In genomic region chr2:88139203-88139702, GRCh38 we compare ENCODE assay signal across 28 cellular contexts. TPM values are rescaled to one million over a fixed set of nuclear protein-coding genes. Genes with fewer than 3 reads are reported as not detected.
"Had no signal": no experiment of that assay in that cellular context is flagged by ENCODE, and none has a peak within 500 bp of the region (broad histone marks: within the 10 kb centered on the region; RNA-seq: fewer than 3 reads in every experiment).

No MANE protein-coding gene starts in this region.

- H3K27ac ChIP-seq: esophagus muscularis mucosa, foreskin keratinocyte, heart right ventricle, pancreas, prostate gland, suprapubic skin, tibial artery had no signal

- ATAC-seq: activated CD8-positive, alpha-beta T cell treated with anti-CD3 and anti-CD28 coated beads for 36 hours; activated T-cell treated with anti-CD3 and anti-CD28 coated beads, Interleukin-2, amount 50 U/mL, for 4 hours; activated T-helper 17 cell treated with anti-CD3 and anti-CD28 coated beads, Interleukin-2, amount 50 U/mL, for 72 hours; foreskin keratinocyte; heart right ventricle; naive thymus-derived CD8-positive, alpha-beta T cell; pancreas; T-helper 17 cell had no signal

- H3K9me3 ChIP-seq: pancreas, prostate gland, suprapubic skin had no signal

- H3K27me3 ChIP-seq: pancreas, tibial artery had no signal

- H3K36me3 ChIP-seq: esophagus muscularis mucosa, heart right ventricle, pancreas, prostate gland, suprapubic skin, tibial artery had no signal

- H3K4me1 ChIP-seq: esophagus muscularis mucosa, foreskin keratinocyte, heart right ventricle, pancreas, prostate gland, suprapubic skin, tibial artery had no signal

- H3K4me3 ChIP-seq: esophagus muscularis mucosa, heart right ventricle, pancreas, prostate gland, suprapubic skin, tibial artery had no signal

- DNase-seq: activated CD4-positive, alpha-beta T cell treated with anti-CD3 and anti-CD28 coated beads for 1 hour; activated CD4-positive, alpha-beta T cell treated with anti-CD3 and anti-CD28 coated beads, Interleukin-2, amount 10 ng/mL, durations not matched to agents 7 days and 5 days; activated CD8-positive, alpha-beta T cell treated with anti-CD3 and anti-CD28 coated beads for 36 hours; activated gamma-delta T cell treated with Interleukin-2 at 50 U/mL for 16 hours; activated naive CD4-positive, alpha-beta T cell treated with anti-CD3 and anti-CD28 coated beads, Interleukin-2, amount 50 U/mL, for 16 hours; activated T-cell treated with anti-CD3 and anti-CD28 coated beads, Interleukin-2, amount 50 U/mL, for 4 hours; amniotic stem cell; caudate nucleus; foreskin keratinocyte; heart right ventricle; naive thymus-derived CD8-positive, alpha-beta T cell; nucleus accumbens; pancreas; stimulated activated CD4-positive, alpha-beta T cell treated with anti-CD3 and anti-CD28 coated beads, Interleukin-15, amount 100 ng/mL, for 24 hours; stimulated activated CD4-positive, alpha-beta T cell treated with anti-CD3 and anti-CD28 coated beads, Interleukin-2, amount 100 ng/mL, for 24 hours; stimulated activated naive CD4-positive, alpha-beta T cell; SW 1271; T-helper 17 cell; tibial artery had no signal

RNA-seq across cellular contexts. Expression of gene FABP1, which starts 11.4 kb away (rescaled TPM):
- total RNA-seq: activated CD4-positive, alpha-beta T cell treated with anti-CD3 and anti-CD28 coated beads, Interleukin-2, amount 10 ng/mL, durations not matched to agents 7 days and 5 days; activated CD8-positive, alpha-beta T cell treated with anti-CD3 and anti-CD28 coated beads for 36 hours; activated T-helper 17 cell treated with anti-CD3 and anti-CD28 coated beads, Interleukin-2, amount 50 U/mL, for 72 hours; astrocyte; chondrocyte; foreskin keratinocyte; heart right ventricle; lower leg skin; naive thymus-derived CD8-positive, alpha-beta T cell; neural crest cell; prostate gland; T-helper 17 cell; ureter had no signal
